Comparison of ENCODE assay signal across 1 cellular context in the genomic region with DNA sequence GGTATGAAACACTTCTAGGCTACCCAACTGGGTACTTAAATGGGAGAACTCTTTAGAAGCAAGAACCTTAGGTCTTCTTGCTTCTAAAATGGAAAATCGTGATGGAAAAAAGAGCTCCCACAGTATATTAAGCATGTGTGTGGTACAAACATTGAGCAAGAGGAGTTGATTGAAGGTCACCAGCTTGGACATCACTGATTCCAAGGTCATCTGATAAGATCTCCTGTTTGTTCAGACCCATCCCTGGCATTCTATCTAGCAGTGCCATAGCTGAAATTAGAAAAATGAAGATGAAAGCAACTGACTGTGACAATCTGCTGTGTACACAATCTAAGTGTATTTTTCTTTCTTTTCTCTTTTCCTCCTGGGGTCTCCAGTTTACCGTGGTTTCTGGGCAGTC.
TF ChIP-seq lines count a peak whose summit lies in the region.

No MANE protein-coding gene starts in this region.

TF ChIP-seq in HepG2, 621 proteins besides CTCF, POLR2A, EP300 and RAD21 (continues in another document):
- TF ChIP-seq, protein P1, sequence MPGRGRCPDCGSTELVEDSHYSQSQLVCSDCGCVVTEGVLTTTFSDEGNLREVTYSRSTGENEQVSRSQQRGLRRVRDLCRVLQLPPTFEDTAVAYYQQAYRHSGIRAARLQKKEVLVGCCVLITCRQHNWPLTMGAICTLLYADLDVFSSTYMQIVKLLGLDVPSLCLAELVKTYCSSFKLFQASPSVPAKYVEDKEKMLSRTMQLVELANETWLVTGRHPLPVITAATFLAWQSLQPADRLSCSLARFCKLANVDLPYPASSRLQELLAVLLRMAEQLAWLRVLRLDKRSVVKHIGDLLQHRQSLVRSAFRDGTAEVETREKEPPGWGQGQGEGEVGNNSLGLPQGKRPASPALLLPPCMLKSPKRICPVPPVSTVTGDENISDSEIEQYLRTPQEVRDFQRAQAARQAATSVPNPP (CRISPR knock-in tag; IDR thresholded peaks at IDR 0.05): no peak
- TF ChIP-seq RARA (CRISPR knock-in tag; IDR thresholded peaks at IDR 0.05): 0 out of 2 replicates have a peak, but pooled peaks have one; percentile 12
- TF ChIP-seq ZNF644 (CRISPR knock-in tag; IDR thresholded peaks at IDR 0.05; ENCODE audit: low read depth): peak; percentile 71
- no peak for TF ChIP-seq ZNF235 (CRISPR knock-in tag; IDR thresholded peaks at IDR 0.05; ENCODE audit: borderline replicate concordance)
- TF ChIP-seq CEBPB (IDR thresholded peaks at IDR 0.05; ENCODE audit: borderline replicate concordance, low read depth, low read length): peak; percentile 78
- TF ChIP-seq, protein P2, sequence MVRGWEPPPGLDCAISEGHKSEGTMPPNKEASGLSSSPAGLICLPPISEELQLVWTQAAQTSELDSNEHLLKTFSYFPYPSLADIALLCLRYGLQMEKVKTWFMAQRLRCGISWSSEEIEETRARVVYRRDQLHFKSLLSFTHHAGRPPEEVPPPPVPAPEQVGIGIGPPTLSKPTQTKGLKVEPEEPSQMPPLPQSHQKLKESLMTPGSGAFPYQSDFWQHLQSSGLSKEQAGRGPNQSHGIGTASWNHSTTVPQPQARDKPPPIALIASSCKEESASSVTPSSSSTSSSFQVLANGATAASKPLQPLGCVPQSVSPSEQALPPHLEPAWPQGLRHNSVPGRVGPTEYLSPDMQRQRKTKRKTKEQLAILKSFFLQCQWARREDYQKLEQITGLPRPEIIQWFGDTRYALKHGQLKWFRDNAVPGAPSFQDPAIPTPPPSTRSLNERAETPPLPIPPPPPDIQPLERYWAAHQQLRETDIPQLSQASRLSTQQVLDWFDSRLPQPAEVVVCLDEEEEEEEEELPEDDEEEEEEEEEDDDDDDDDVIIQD (CRISPR knock-in tag; IDR thresholded peaks at IDR 0.05; ENCODE audit: low read depth): peak; percentile 82
- TF ChIP-seq TCF7 (IDR thresholded peaks at IDR 0.05; ENCODE audit: low read depth): peak; percentile 31; the same call in 1 of the 2 replicates
- TF ChIP-seq NFAT5 (CRISPR knock-in tag; IDR thresholded peaks at IDR 0.05): no peak
- peak; percentile 78 for TF ChIP-seq ZMYM4 (CRISPR knock-in tag; IDR thresholded peaks at IDR 0.05)
- TF ChIP-seq NR2F6 (IDR thresholded peaks at IDR 0.05): peak; percentile 60
- peak; percentile 59 for TF ChIP-seq NR2F6 (CRISPR knock-in tag; IDR thresholded peaks at IDR 0.05)
- TF ChIP-seq SOX13 (IDR thresholded peaks at IDR 0.05): no peak
- peak in 1 of 2 experiments; percentile 74; a peak in 2 of 4 replicates for TF ChIP-seq SOX13 (CRISPR knock-in tag; conservative IDR thresholded peaks at IDR 0.05 in 1 of 2, IDR thresholded peaks at IDR 0.05 in 1 of 2)
- TF ChIP-seq KDM4B (CRISPR knock-in tag; IDR thresholded peaks at IDR 0.05): no peak
- TF ChIP-seq NONO (IDR thresholded peaks at IDR 0.05): no peak
- no peak for TF ChIP-seq NONO (CRISPR knock-in tag; conservative IDR thresholded peaks at IDR 0.05)
- no peak for TF ChIP-seq ZNF367 (CRISPR knock-in tag; IDR thresholded peaks at IDR 0.05; ENCODE audit: borderline replicate concordance)
- TF ChIP-seq, protein P3, sequence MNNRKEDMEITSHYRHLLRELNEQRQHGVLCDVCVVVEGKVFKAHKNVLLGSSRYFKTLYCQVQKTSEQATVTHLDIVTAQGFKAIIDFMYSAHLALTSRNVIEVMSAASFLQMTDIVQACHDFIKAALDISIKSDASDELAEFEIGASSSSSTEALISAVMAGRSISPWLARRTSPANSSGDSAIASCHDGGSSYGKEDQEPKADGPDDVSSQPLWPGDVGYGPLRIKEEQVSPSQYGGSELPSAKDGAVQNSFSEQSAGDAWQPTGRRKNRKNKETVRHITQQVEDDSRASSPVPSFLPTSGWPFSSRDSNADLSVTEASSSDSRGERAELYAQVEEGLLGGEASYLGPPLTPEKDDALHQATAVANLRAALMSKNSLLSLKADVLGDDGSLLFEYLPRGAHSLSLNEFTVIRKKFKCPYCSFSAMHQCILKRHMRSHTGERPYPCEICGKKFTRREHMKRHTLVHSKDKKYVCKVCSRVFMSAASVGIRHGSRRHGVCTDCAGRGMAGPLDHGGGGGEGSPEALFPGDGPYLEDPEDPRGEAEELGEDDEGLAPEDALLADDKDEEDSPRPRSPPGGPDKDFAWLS (CRISPR knock-in tag; IDR thresholded peaks at IDR 0.05; ENCODE audit: borderline replicate concordance): no peak
- no peak for TF ChIP-seq MED13 (CRISPR knock-in tag; IDR thresholded peaks at IDR 0.05)
- TF ChIP-seq ZNF20 (CRISPR knock-in tag; IDR thresholded peaks at IDR 0.05): no peak
- peak; percentile 38 for TF ChIP-seq HNF4A (CRISPR knock-in tag; IDR thresholded peaks at IDR 0.05)
- TF ChIP-seq ZFP36L2 (CRISPR knock-in tag; IDR thresholded peaks at IDR 0.05): no peak
- TF ChIP-seq ELF1 (CRISPR knock-in tag; IDR thresholded peaks at IDR 0.05): no peak
- no peak for TF ChIP-seq ZNF816 (CRISPR knock-in tag; IDR thresholded peaks at IDR 0.05; ENCODE audit: borderline replicate concordance)
- TF ChIP-seq, protein P4, sequence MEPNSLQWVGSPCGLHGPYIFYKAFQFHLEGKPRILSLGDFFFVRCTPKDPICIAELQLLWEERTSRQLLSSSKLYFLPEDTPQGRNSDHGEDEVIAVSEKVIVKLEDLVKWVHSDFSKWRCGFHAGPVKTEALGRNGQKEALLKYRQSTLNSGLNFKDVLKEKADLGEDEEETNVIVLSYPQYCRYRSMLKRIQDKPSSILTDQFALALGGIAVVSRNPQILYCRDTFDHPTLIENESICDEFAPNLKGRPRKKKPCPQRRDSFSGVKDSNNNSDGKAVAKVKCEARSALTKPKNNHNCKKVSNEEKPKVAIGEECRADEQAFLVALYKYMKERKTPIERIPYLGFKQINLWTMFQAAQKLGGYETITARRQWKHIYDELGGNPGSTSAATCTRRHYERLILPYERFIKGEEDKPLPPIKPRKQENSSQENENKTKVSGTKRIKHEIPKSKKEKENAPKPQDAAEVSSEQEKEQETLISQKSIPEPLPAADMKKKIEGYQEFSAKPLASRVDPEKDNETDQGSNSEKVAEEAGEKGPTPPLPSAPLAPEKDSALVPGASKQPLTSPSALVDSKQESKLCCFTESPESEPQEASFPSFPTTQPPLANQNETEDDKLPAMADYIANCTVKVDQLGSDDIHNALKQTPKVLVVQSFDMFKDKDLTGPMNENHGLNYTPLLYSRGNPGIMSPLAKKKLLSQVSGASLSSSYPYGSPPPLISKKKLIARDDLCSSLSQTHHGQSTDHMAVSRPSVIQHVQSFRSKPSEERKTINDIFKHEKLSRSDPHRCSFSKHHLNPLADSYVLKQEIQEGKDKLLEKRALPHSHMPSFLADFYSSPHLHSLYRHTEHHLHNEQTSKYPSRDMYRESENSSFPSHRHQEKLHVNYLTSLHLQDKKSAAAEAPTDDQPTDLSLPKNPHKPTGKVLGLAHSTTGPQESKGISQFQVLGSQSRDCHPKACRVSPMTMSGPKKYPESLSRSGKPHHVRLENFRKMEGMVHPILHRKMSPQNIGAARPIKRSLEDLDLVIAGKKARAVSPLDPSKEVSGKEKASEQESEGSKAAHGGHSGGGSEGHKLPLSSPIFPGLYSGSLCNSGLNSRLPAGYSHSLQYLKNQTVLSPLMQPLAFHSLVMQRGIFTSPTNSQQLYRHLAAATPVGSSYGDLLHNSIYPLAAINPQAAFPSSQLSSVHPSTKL (CRISPR knock-in tag; IDR thresholded peaks at IDR 0.05): peak; percentile 85
- no peak for TF ChIP-seq ZNF251 (CRISPR knock-in tag; IDR thresholded peaks at IDR 0.05)
- no peak for TF ChIP-seq ZNF383 (CRISPR knock-in tag; IDR thresholded peaks at IDR 0.05; ENCODE audit: borderline replicate concordance)
- no peak for TF ChIP-seq ZSCAN20 (CRISPR knock-in tag; IDR thresholded peaks at IDR 0.05; ENCODE audit: borderline replicate concordance)
- peak; percentile 65 for TF ChIP-seq NCOA2 (CRISPR knock-in tag; IDR thresholded peaks at IDR 0.05)
- TF ChIP-seq NKX3-1 (CRISPR knock-in tag; IDR thresholded peaks at IDR 0.05): peak; percentile 31; the same call in 1 of the 2 replicates
- TF ChIP-seq, protein P5, sequence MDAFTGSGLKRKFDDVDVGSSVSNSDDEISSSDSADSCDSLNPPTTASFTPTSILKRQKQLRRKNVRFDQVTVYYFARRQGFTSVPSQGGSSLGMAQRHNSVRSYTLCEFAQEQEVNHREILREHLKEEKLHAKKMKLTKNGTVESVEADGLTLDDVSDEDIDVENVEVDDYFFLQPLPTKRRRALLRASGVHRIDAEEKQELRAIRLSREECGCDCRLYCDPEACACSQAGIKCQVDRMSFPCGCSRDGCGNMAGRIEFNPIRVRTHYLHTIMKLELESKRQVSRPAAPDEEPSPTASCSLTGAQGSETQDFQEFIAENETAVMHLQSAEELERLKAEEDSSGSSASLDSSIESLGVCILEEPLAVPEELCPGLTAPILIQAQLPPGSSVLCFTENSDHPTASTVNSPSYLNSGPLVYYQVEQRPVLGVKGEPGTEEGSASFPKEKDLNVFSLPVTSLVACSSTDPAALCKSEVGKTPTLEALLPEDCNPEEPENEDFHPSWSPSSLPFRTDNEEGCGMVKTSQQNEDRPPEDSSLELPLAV (CRISPR knock-in tag; conservative IDR thresholded peaks at IDR 0.05; ENCODE audit: low read depth): no peak
- no peak for TF ChIP-seq FOXA1 (IDR thresholded peaks at IDR 0.05)
- TF ChIP-seq FOXA1 (CRISPR knock-in tag; IDR thresholded peaks at IDR 0.05): peak; percentile 35; the same call in 1 of the 2 replicates
- no peak for TF ChIP-seq RBM39 (IDR thresholded peaks at IDR 0.05; ENCODE audit: low read depth, low read length, poor library complexity, severe bottlenecking)
- TF ChIP-seq MATR3 (CRISPR knock-in tag; IDR thresholded peaks at IDR 0.05): no peak
- TF ChIP-seq REPIN1 (CRISPR knock-in tag; IDR thresholded peaks at IDR 0.05; ENCODE audit: borderline replicate concordance, low read depth): no peak
- TF ChIP-seq GATAD2A (CRISPR knock-in tag; IDR thresholded peaks at IDR 0.05): peak; percentile 60
- TF ChIP-seq NFIB (CRISPR knock-in tag; IDR thresholded peaks at IDR 0.05; ENCODE audit: borderline replicate concordance): no peak
- TF ChIP-seq, protein P6, sequence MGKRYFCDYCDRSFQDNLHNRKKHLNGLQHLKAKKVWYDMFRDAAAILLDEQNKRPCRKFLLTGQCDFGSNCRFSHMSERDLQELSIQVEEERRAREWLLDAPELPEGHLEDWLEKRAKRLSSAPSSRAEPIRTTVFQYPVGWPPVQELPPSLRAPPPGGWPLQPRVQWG (CRISPR knock-in tag; IDR thresholded peaks at IDR 0.05; ENCODE audit: borderline replicate concordance, low read depth): no peak
- TF ChIP-seq DMTF1 (CRISPR knock-in tag; IDR thresholded peaks at IDR 0.05): no peak
- TF ChIP-seq GATA4 (IDR thresholded peaks at IDR 0.05; ENCODE audit: borderline replicate concordance, low read depth): peak; percentile 33; the same call in 1 of the 2 replicates
